In genomic region chr6:74735304-74735703, GRCh38 we compare ENCODE assay signal across 14 cellular contexts.
A peak's percentile ranks its signal among the peaks of the same experiment; 100 is the strongest.
DNase-seq lines count a peak whose midpoint lies in the region; ATAC-seq, FAIRE-seq and TF ChIP-seq lines count a peak whose summit lies in the region.
"Had no signal": no experiment of that assay in that cellular context is flagged by ENCODE, and none has a peak within 500 bp of the region (broad histone marks: within the 10 kb centered on the region; RNA-seq: fewer than 3 reads in every experiment).

No MANE protein-coding gene starts in this region.

- H3K9me3 Mint-ChIP-seq in astrocyte (ENCODE audit: unreplicated experiment) = peaks cover 7% of the 10 kb centered on the region

- no peak for TF ChIP-seq CTCF in astrocyte (IDR thresholded peaks at IDR 0.05; ENCODE audit: insufficient read depth, low read depth, low read length)
- TF ChIP-seq CTCF in left ventricle myocardium inferior (IDR thresholded peaks at IDR 0.05; ENCODE audit: borderline replicate concordance) = no peak
- no peak for TF ChIP-seq CTCF in thoracic aorta (IDR thresholded peaks at IDR 0.05)

- H3K9ac ChIP-seq in astrocyte (ENCODE audit: low read length) = no peak overlapping the region

- intact Hi-C loops in left ventricle myocardium inferior (cut with micrococcal nuclease) = no loop called here

- peak overlapping the region; percentile 27 for H3K27ac ChIP-seq in astrocyte (ENCODE audit: low read depth, low read length)
- peak overlapping the region; percentile 41 for H3K27ac ChIP-seq in left ventricle myocardium inferior (replicated peaks)
- peak overlapping the region in 1 of 2 donors; percentile 54 for H3K27ac ChIP-seq in thoracic aorta

- no peaks in the 10 kb centered on the region for H3K36me3 Mint-ChIP-seq in astrocyte (ENCODE audit: low read depth, unreplicated experiment)
- H3K36me3 Mint-ChIP-seq: natural killer cell treated with Interleukin-12 subunit alpha and Interleukin-12 subunit beta and Interleukin-15 and Interleukin-18, amount 100 ng/mL, for 72 hours had no signal

- H3K9me3 ChIP-seq in astrocyte (ENCODE audit: insufficient read depth, low read depth, low read length) (no peaks in the 10 kb centered on the region), left ventricle myocardium inferior (replicated peaks) (peaks cover 24% of the 10 kb centered on the region), thoracic aorta (peaks cover 5% of the 10 kb centered on the region)

- peak; percentile 82 for FAIRE-seq in astrocyte (lab: Jason Lieb, UNC)
- FAIRE-seq: HTR-8/SVneo had no signal

- H3K36me3 ChIP-seq in astrocyte (ENCODE audit: insufficient read depth, low read length) = no peaks in the 10 kb centered on the region
- H3K36me3 ChIP-seq in left ventricle myocardium inferior = no peaks in the 10 kb centered on the region
- H3K36me3 ChIP-seq in thoracic aorta = no peaks in the 10 kb centered on the region

- DNase-seq in H4 (ENCODE audit: low spot score) (peak; percentile 71), astrocyte (ENCODE audit: low read depth) (peak; percentile 85), left ventricle myocardium inferior (no peak), thoracic aorta (ENCODE audit: low spot score) (no peak), ecto neural progenitor cell (ENCODE audit: low spot score) (no peak), GF-D8 (lab: John Stamatoyannopoulos, UW) (no peak), NCI-H69 (lab: John Stamatoyannopoulos, UW) (no peak)
- DNase-seq: activated CD8-positive, alpha-beta T cell treated with anti-CD3 and anti-CD28 coated beads, Interleukin-2, amount 10 ng/mL, durations not matched to agents 7 days and 5 days; activated naive CD4-positive, alpha-beta T cell treated with anti-CD3 and anti-CD28 coated beads for 36 hours; effector CD8-positive, alpha-beta T cell; NCI-H1694 treated with DMSO at 0.1 percent for 48 hours; NK-92 treated with Interleukin-12 subunit alpha and Interleukin-12 subunit beta, amount 100 ng/mL, for 24 hours had no signal

- peak overlapping the region; percentile 73 for H3K27ac Mint-ChIP-seq in astrocyte (ENCODE audit: unreplicated experiment)
- H3K27ac Mint-ChIP-seq: activated CD8-positive, alpha-beta T cell treated with anti-CD3 and anti-CD28 coated beads, Interleukin-2, amount 10 ng/mL, durations not matched to agents 7 days and 5 days; activated naive CD4-positive, alpha-beta T cell treated with anti-CD3 and anti-CD28 coated beads for 36 hours; natural killer cell treated with Interleukin-12 subunit alpha and Interleukin-12 subunit beta and Interleukin-15 and Interleukin-18, amount 100 ng/mL, for 72 hours had no signal

- H3K79me2 ChIP-seq in astrocyte (ENCODE audit: insufficient read depth, low read length) = no peaks in the 10 kb centered on the region

- no peak overlapping the region for H2AFZ ChIP-seq in astrocyte (ENCODE audit: low read depth, low read length)

- peaks cover 12% of the 10 kb centered on the region for H3K4me1 ChIP-seq in astrocyte (ENCODE audit: insufficient read depth, low read length)
- no peaks in the 10 kb centered on the region for H3K4me1 ChIP-seq in left ventricle myocardium inferior
- H3K4me1 ChIP-seq in thoracic aorta (ENCODE audit: control insufficient read depth in 1 of 2, low read depth in 2 of 2) = peaks cover 5 to 11% of the 10 kb centered on the region in 2 donors

- no peaks in the 10 kb centered on the region for H3K27me3 Mint-ChIP-seq in astrocyte (ENCODE audit: low read depth, unreplicated experiment)
- H3K27me3 Mint-ChIP-seq: natural killer cell treated with Interleukin-12 subunit alpha and Interleukin-12 subunit beta and Interleukin-15 and Interleukin-18, amount 100 ng/mL, for 72 hours had no signal

- peak; percentile 58 for ATAC-seq in thoracic aorta (ENCODE audit: insufficient number of reproducible peaks, low FRiP score, low read depth)
- ATAC-seq: activated CD8-positive, alpha-beta T cell treated with anti-CD3 and anti-CD28 coated beads, Interleukin-2, amount 10 ng/mL, durations not matched to agents 7 days and 5 days; natural killer cell treated with Interleukin-12 subunit alpha and Interleukin-12 subunit beta and Interleukin-15 and Interleukin-18, amount 100 ng/mL, for 72 hours had no signal

- no peak overlapping the region for H3K4me2 ChIP-seq in astrocyte (ENCODE audit: low read length)

- H3K4me1 Mint-ChIP-seq in astrocyte (ENCODE audit: low read depth, unreplicated experiment) = peaks cover 45% of the 10 kb centered on the region

- no peak overlapping the region for H3K4me3 Mint-ChIP-seq in astrocyte (ENCODE audit: unreplicated experiment)
- H3K4me3 Mint-ChIP-seq: activated CD8-positive, alpha-beta T cell treated with anti-CD3 and anti-CD28 coated beads, Interleukin-2, amount 10 ng/mL, durations not matched to agents 7 days and 5 days; activated naive CD4-positive, alpha-beta T cell treated with anti-CD3 and anti-CD28 coated beads for 36 hours; natural killer cell treated with Interleukin-12 subunit alpha and Interleukin-12 subunit beta and Interleukin-15 and Interleukin-18, amount 100 ng/mL, for 72 hours had no signal

- H3K4me3 ChIP-seq in astrocyte (ENCODE audit: insufficient read depth, low read depth, low read length) (no peak overlapping the region), left ventricle myocardium inferior (no peak overlapping the region), thoracic aorta (no peak overlapping the region)

- H4K20me1 ChIP-seq in astrocyte (ENCODE audit: insufficient read depth, low read length) = no peaks in the 10 kb centered on the region

- H3K27me3 ChIP-seq in astrocyte (ENCODE audit: insufficient read depth, low read length) (no peaks in the 10 kb centered on the region), left ventricle myocardium inferior (ENCODE audit: low read depth) (no peaks in the 10 kb centered on the region), thoracic aorta (replicated peaks; ENCODE audit: insufficient read depth) (no peaks in the 10 kb centered on the region)

Comparison
In these comparisons a context has a peak if more than half of its experiments do, and no peak if none do; other contexts are left out.
1. DNase-seq: peak in H4 (single experiment) and astrocyte (single experiment); none in left ventricle myocardium inferior (single experiment), thoracic aorta (single experiment), ecto neural progenitor cell (single experiment), GF-D8 (single experiment) and NCI-H69 (single experiment).